23 cellular contexts compared by ENCODE assay signal in genomic region chr1:232554431-232554830, GRCh38.
DNase-seq lines count a peak whose midpoint lies in the region; ATAC-seq and TF ChIP-seq lines count a peak whose summit lies in the region.
"Had no signal": no experiment of that assay in that cellular context is flagged by ENCODE, and none has a peak within 500 bp of the region (broad histone marks: within the 10 kb centered on the region; RNA-seq: fewer than 3 reads in every experiment).

No MANE protein-coding gene starts in this region.

- H3K27me3 Mint-ChIP-seq in endodermal cell (ENCODE audit: insufficient read depth) = no peaks in the 10 kb centered on the region
- H3K27me3 Mint-ChIP-seq in natural killer cell treated with Interleukin-12 subunit alpha and Interleukin-12 subunit beta and Interleukin-15 and Interleukin-18, amount 100 ng/mL, for 72 hours = peaks cover 23 to 27% of the 10 kb centered on the region in 2 donors
- H3K27me3 Mint-ChIP-seq in activated CD4-positive, alpha-beta T cell treated with anti-CD3 and anti-CD28 coated beads for 36 hours = no peaks in the 10 kb centered on the region

- DNase-seq in heart left ventricle (no peak), Right ventricle myocardium superior (no peak), endodermal cell (peak; percentile 33), smooth muscle cell (lab: John Stamatoyannopoulos, UW; ENCODE audit: unreplicated experiment) (no peak), retina (no peak)
- no peak for DNase-seq in natural killer cell treated with Interleukin-12 subunit alpha and Interleukin-12 subunit beta and Interleukin-15 and Interleukin-18, amount 100 ng/mL, for 72 hours (ENCODE audit: low spot score)
- no peak for DNase-seq in activated CD4-positive, alpha-beta T cell treated with anti-CD3 and anti-CD28 coated beads for 36 hours
- DNase-seq: activated CD4-positive, alpha-beta T cell treated with anti-CD3 and anti-CD28 coated beads, Interleukin-2, amount 50 U/mL, for 48 hours; activated gamma-delta T cell treated with Interleukin-2 at 50 U/mL for 16 hours; adrenal gland; AML-193; caudate nucleus; CD8-positive, alpha-beta memory T cell; erythroblast; gastrocnemius medialis; left colon; mucosa of descending colon; NCI-H1105; NCI-H2029; NCI-H82; T-helper 9 cell; upper lobe of right lung had no signal

- H3K27ac Mint-ChIP-seq in endodermal cell = peak overlapping the region; percentile 91
- no peak overlapping the region for H3K27ac Mint-ChIP-seq in natural killer cell treated with Interleukin-12 subunit alpha and Interleukin-12 subunit beta and Interleukin-15 and Interleukin-18, amount 100 ng/mL, for 72 hours
- H3K27ac Mint-ChIP-seq in activated CD4-positive, alpha-beta T cell treated with anti-CD3 and anti-CD28 coated beads for 36 hours = no peak overlapping the region
- H3K27ac Mint-ChIP-seq: CD8-positive, alpha-beta memory T cell had no signal

- peak overlapping the region in 11 of 12 donors; percentile 24 to 80 (median 65) for H3K27ac ChIP-seq in heart left ventricle
- peak overlapping the region; percentile 87 for H3K27ac ChIP-seq in endodermal cell (ENCODE audit: low read depth, low read length)
- H3K27ac ChIP-seq in mesodermal cell (ENCODE audit: low read depth, low read length, severe bottlenecking) = peak overlapping the region; percentile 83
- H3K27ac ChIP-seq in smooth muscle cell (ENCODE audit: low read depth) = peak overlapping the region; percentile 91
- H3K27ac ChIP-seq: adrenal gland, upper lobe of right lung had no signal

- no peak for TF ChIP-seq POLR2A in heart left ventricle (IDR thresholded peaks at IDR 0.05)

- intact Hi-C loops in heart left ventricle (cut with DNase I) = loop anchor here in 6 of 10 donors (5.0 to 10.0 kb wide), 6 partner anchors 42 to 700 kb away; no protein-coding TSS in a partner anchor
- intact Hi-C loops in Right ventricle myocardium superior (cut with DNase I) = loop anchor here (10.0 kb wide), 1 partner anchor 70 kb away; no protein-coding TSS in a partner anchor
- intact Hi-C loops in activated CD4-positive, alpha-beta T cell treated with anti-CD3 and anti-CD28 coated beads for 36 hours (cut with DNase I, micrococcal nuclease) = no loop called here

- H3K4me1 ChIP-seq in heart left ventricle = peaks cover 3 to 83% (median 59%) of the 10 kb centered on the region in 12 donors
- peaks cover 52% of the 10 kb centered on the region for H3K4me1 ChIP-seq in endodermal cell (ENCODE audit: control insufficient read depth, insufficient read depth, low read length)
- H3K4me1 ChIP-seq in mesodermal cell (ENCODE audit: control insufficient read depth, insufficient read depth, low read length, poor library complexity, severe bottlenecking) = peaks cover 87% of the 10 kb centered on the region
- H3K4me1 ChIP-seq in smooth muscle cell (ENCODE audit: low read depth) = peaks cover 90% of the 10 kb centered on the region

- POLR2A ChIA-PET in activated CD4-positive, alpha-beta T cell treated with anti-CD3 and anti-CD28 coated beads for 36 hours (lab: Charles Lee) = no interaction called here

- H3K27me3 ChIP-seq in heart left ventricle (no peaks in the 10 kb centered on the region), endodermal cell (ENCODE audit: control insufficient read depth, insufficient read depth, low read length, poor library complexity, severe bottlenecking) (no peaks in the 10 kb centered on the region), smooth muscle cell (ENCODE audit: low read depth) (no peaks in the 10 kb centered on the region)
- H3K27me3 ChIP-seq: adrenal gland, gastrocnemius medialis, upper lobe of right lung had no signal

- peaks cover 58% of the 10 kb centered on the region for H3K79me2 ChIP-seq in smooth muscle cell (ENCODE audit: low read depth)

- H3K4me3 ChIP-seq in heart left ventricle (peak overlapping the region in 1 of 12 donors; percentile 7), endodermal cell (ENCODE audit: low read length) (peak overlapping the region; percentile 67), mesodermal cell (ENCODE audit: extremely low read depth, insufficient read depth, low read length, poor library complexity, severe bottlenecking) (no peak overlapping the region), smooth muscle cell (peak overlapping the region; percentile 6)
- H3K4me3 ChIP-seq: adrenal gland, gastrocnemius medialis, mucosa of descending colon, upper lobe of right lung had no signal

- 11 to 20% (median 13%) methylated on average over 6 of the region's 6 CpGs for WGBS in heart left ventricle, 4 donors
- WGBS in endodermal cell (ENCODE audit: insufficient coverage in 1 of 2, insufficient read length in 1 of 2), 2 experiments = 71 to 73% methylated on average over 3 to 6 of the region's 6 CpGs
- WGBS in mesodermal cell (ENCODE audit: insufficient coverage in 2 of 2), 2 experiments = 62% methylated on average over 5 of the region's 6 CpGs; no CpG with 5 or more reads in 1 of the 2 experiments
- WGBS in smooth muscle cell (ENCODE audit: low lambda C conversion rate) = 12% methylated on average over 6 of the region's 6 CpGs

- H3K36me3 ChIP-seq in heart left ventricle = no peaks in the 10 kb centered on the region
- H3K36me3 ChIP-seq in endodermal cell (ENCODE audit: control insufficient read depth, insufficient read depth, low read length) = peaks cover 11% of the 10 kb centered on the region
- peaks cover 11% of the 10 kb centered on the region for H3K36me3 ChIP-seq in mesodermal cell (ENCODE audit: control insufficient read depth, insufficient read depth, low read length)
- H3K36me3 ChIP-seq in smooth muscle cell (ENCODE audit: low read depth) = no peaks in the 10 kb centered on the region
- H3K36me3 ChIP-seq: adrenal gland, gastrocnemius medialis, upper lobe of right lung had no signal

- H3K9ac ChIP-seq in endodermal cell (ENCODE audit: extremely low read depth, low read length, poor library complexity, severe bottlenecking) (peak overlapping the region; percentile 50), smooth muscle cell (ENCODE audit: low read depth) (peak overlapping the region; percentile 42)

- peaks cover 7% of the 10 kb centered on the region for H4K20me1 ChIP-seq in smooth muscle cell (ENCODE audit: low read depth)

- peaks cover 83% of the 10 kb centered on the region for H3K4me1 Mint-ChIP-seq in endodermal cell
- H3K4me1 Mint-ChIP-seq in natural killer cell treated with Interleukin-12 subunit alpha and Interleukin-12 subunit beta and Interleukin-15 and Interleukin-18, amount 100 ng/mL, for 72 hours (ENCODE audit: low read depth in 2 of 2) = no peaks in the 10 kb centered on the region
- H3K4me1 Mint-ChIP-seq in activated CD4-positive, alpha-beta T cell treated with anti-CD3 and anti-CD28 coated beads for 36 hours = peaks cover 18% of the 10 kb centered on the region

- no peak overlapping the region for H2AFZ ChIP-seq in smooth muscle cell (ENCODE audit: low read depth)

- H3K4me2 ChIP-seq in smooth muscle cell = peak overlapping the region; percentile 68

- H3K4me3 Mint-ChIP-seq in endodermal cell = peak overlapping the region; percentile 24
- no peak overlapping the region for H3K4me3 Mint-ChIP-seq in natural killer cell treated with Interleukin-12 subunit alpha and Interleukin-12 subunit beta and Interleukin-15 and Interleukin-18, amount 100 ng/mL, for 72 hours
- H3K4me3 Mint-ChIP-seq in activated CD4-positive, alpha-beta T cell treated with anti-CD3 and anti-CD28 coated beads for 36 hours = no peak overlapping the region
- H3K4me3 Mint-ChIP-seq: CD8-positive, alpha-beta memory T cell had no signal

- peaks cover 2% of the 10 kb centered on the region for H3K36me3 Mint-ChIP-seq in endodermal cell (ENCODE audit: low read depth)
- no peaks in the 10 kb centered on the region for H3K36me3 Mint-ChIP-seq in natural killer cell treated with Interleukin-12 subunit alpha and Interleukin-12 subunit beta and Interleukin-15 and Interleukin-18, amount 100 ng/mL, for 72 hours
- no peaks in the 10 kb centered on the region for H3K36me3 Mint-ChIP-seq in activated CD4-positive, alpha-beta T cell treated with anti-CD3 and anti-CD28 coated beads for 36 hours (ENCODE audit: low read depth)
- H3K36me3 Mint-ChIP-seq: CD8-positive, alpha-beta memory T cell had no signal

- CTCF ChIA-PET in activated CD4-positive, alpha-beta T cell treated with anti-CD3 and anti-CD28 coated beads for 36 hours (lab: Charles Lee) = interaction anchor here (0.6 to 1.3 kb wide), 2 partner anchors 397 to 835 kb away, joined by 3 to 5 read pairs; no protein-coding TSS in a partner anchor

- TF ChIP-seq CTCF in heart left ventricle (IDR thresholded peaks at IDR 0.05) (no peak), endodermal cell (conservative IDR thresholded peaks at IDR 0.05) (no peak), smooth muscle cell (IDR thresholded peaks at IDR 0.05; ENCODE audit: borderline replicate concordance, insufficient read depth, poor library complexity, severe bottlenecking) (no peak)

- ATAC-seq in heart left ventricle = no peak
- ATAC-seq in Right ventricle myocardium superior (ENCODE audit: poor library complexity) = no peak
- ATAC-seq in natural killer cell treated with Interleukin-12 subunit alpha and Interleukin-12 subunit beta and Interleukin-15 and Interleukin-18, amount 100 ng/mL, for 72 hours = no peak
- no peak for ATAC-seq in activated CD4-positive, alpha-beta T cell treated with anti-CD3 and anti-CD28 coated beads for 36 hours
- ATAC-seq: mucosa of descending colon, upper lobe of right lung had no signal

- H3K9me3 ChIP-seq in heart left ventricle = no peaks in the 10 kb centered on the region
- no peaks in the 10 kb centered on the region for H3K9me3 ChIP-seq in endodermal cell (ENCODE audit: control insufficient read depth, low read length)
- H3K9me3 ChIP-seq in mesodermal cell (ENCODE audit: control insufficient read depth, low read length) = no peaks in the 10 kb centered on the region
- no peaks in the 10 kb centered on the region for H3K9me3 ChIP-seq in smooth muscle cell (replicated peaks; ENCODE audit: low read depth)
- H3K9me3 ChIP-seq: adrenal gland, gastrocnemius medialis, mucosa of descending colon, upper lobe of right lung had no signal

- H3K9me3 Mint-ChIP-seq in endodermal cell = no peaks in the 10 kb centered on the region
- no peaks in the 10 kb centered on the region for H3K9me3 Mint-ChIP-seq in natural killer cell treated with Interleukin-12 subunit alpha and Interleukin-12 subunit beta and Interleukin-15 and Interleukin-18, amount 100 ng/mL, for 72 hours
- no peaks in the 10 kb centered on the region for H3K9me3 Mint-ChIP-seq in activated CD4-positive, alpha-beta T cell treated with anti-CD3 and anti-CD28 coated beads for 36 hours (ENCODE audit: low read depth)
- H3K9me3 Mint-ChIP-seq: CD8-positive, alpha-beta memory T cell had no signal

- peaks cover 67% of the 10 kb centered on the region for H3F3A ChIP-seq in smooth muscle cell (ENCODE audit: low read depth)

Comparison
In these comparisons a context has a peak if more than half of its experiments do, and no peak if none do; other contexts are left out.
1. intact Hi-C loops: an anchor here in heart left ventricle (5.0 to 10.0 kb wide) and Right ventricle myocardium superior (10.0 kb wide); none called in activated CD4-positive, alpha-beta T cell treated with anti-CD3 and anti-CD28 coated beads for 36 hours.